In the genomic region with DNA sequence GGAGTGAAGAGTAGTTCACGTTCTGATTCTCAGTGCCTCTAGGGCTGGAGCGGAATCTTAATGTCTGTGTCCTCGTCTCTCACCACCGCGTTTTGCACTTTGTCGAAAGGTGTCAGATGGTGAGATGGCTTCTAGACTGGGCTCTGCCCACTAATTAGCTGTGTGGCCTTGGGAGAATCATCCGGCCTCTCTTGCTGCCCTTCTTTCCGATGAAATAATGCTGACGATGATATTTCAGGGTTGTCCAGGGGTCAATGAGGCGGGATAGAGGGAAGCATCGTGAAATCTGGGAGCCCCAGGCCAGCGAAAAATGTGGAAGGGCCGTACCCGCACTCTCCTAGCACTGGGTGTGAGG, we compare ENCODE assay signal across 1 cellular context.
TF ChIP-seq lines count a peak whose summit lies in the region.

No MANE protein-coding gene starts in this region.

TF ChIP-seq in H1, 55 proteins besides CTCF, POLR2A, EP300 and RAD21 (continued from another document):
- no peak for TF ChIP-seq FOSL1 (IDR thresholded peaks at IDR 0.05; ENCODE audit: insufficient read depth, low read depth, low read length)
- TF ChIP-seq POU5F1 (IDR thresholded peaks at IDR 0.05; ENCODE audit: low read depth, low read length) = no peak
- TF ChIP-seq PHF8 (conservative IDR thresholded peaks at IDR 0.05; ENCODE audit: low read depth, low read length) = no peak
